In genomic region chr12:111685811-111686573, GRCh38 we compare ENCODE assay signal across 1 cellular context.
TF ChIP-seq lines count a peak whose summit lies in the region.

Gene ACAD10 (plus strand): TSS chr12:111686053. CDS start chr12:111692710, 6,657 bp downstream.
Gene BRAP (minus strand): TSS chr12:111685956. CDS start chr12:111685792, 164 bp downstream.

TF ChIP-seq in K562, 482 proteins besides CTCF, POLR2A, EP300 and RAD21 (continued from another document and continues in another):
- 0 out of 2 replicates have a peak, but pooled peaks have one; percentile 18 for TF ChIP-seq SMAD3 (CRISPR knock-in tag; conservative IDR thresholded peaks at IDR 0.05)
- no peak for TF ChIP-seq HDAC3 (IDR thresholded peaks at IDR 0.05; ENCODE audit: borderline replicate concordance, partially characterized antibody)
- no peak for TF ChIP-seq ZNF253 (CRISPR knock-in tag; conservative IDR thresholded peaks at IDR 0.05)
- TF ChIP-seq ZNF143 (CRISPR knock-in tag; IDR thresholded peaks at IDR 0.05): 0 out of 2 replicates have a peak, but pooled peaks have one; percentile 25
- no peak for TF ChIP-seq ZNF311 (CRISPR knock-in tag; IDR thresholded peaks at IDR 0.05)
- peak; percentile 79 for TF ChIP-seq ZFX (CRISPR knock-in tag; IDR thresholded peaks at IDR 0.05)
- TF ChIP-seq CEBPG (CRISPR knock-in tag; IDR thresholded peaks at IDR 0.05): peak; percentile 42; the same call in 1 of the 2 replicates
- no peak for TF ChIP-seq CEBPG (tag; conservative IDR thresholded peaks at IDR 0.05 in 1 of 2, IDR thresholded peaks at IDR 0.05 in 1 of 2)
- TF ChIP-seq DNMT1 (IDR thresholded peaks at IDR 0.05): no peak
- peak; percentile 58; the same call in 1 of the 2 replicates for TF ChIP-seq CTBP1 (IDR thresholded peaks at IDR 0.05; ENCODE audit: borderline replicate concordance)
- peak; percentile 76; the same call in 1 of the 2 replicates for TF ChIP-seq ZNF197 (CRISPR knock-in tag; IDR thresholded peaks at IDR 0.05; ENCODE audit: low read depth)
- TF ChIP-seq HNRNPK (IDR thresholded peaks at IDR 0.05; ENCODE audit: low read depth, low read length, poor library complexity, severe bottlenecking): no peak
- TF ChIP-seq SMARCC2 (IDR thresholded peaks at IDR 0.05; ENCODE audit: low read depth): 0 out of 2 replicates have a peak, but pooled peaks have one; percentile 49
- no peak for TF ChIP-seq HMG20A (CRISPR knock-in tag; conservative IDR thresholded peaks at IDR 0.05)
- no peak for TF ChIP-seq ZNF584 (CRISPR knock-in tag; IDR thresholded peaks at IDR 0.05; ENCODE audit: low read depth)
- TF ChIP-seq ZBED1 (IDR thresholded peaks at IDR 0.05): no peak; the same call in 1 of the 2 replicates
- no peak for TF ChIP-seq MLX (CRISPR knock-in tag; conservative IDR thresholded peaks at IDR 0.05)
- TF ChIP-seq FOXM1 (IDR thresholded peaks at IDR 0.05; ENCODE audit: low read depth): 0 out of 2 replicates have a peak, but pooled peaks have one; percentile 59
- TF ChIP-seq FOXM1 (CRISPR knock-in tag; IDR thresholded peaks at IDR 0.05; ENCODE audit: low read depth): 0 out of 2 replicates have a peak, but pooled peaks have one; percentile 25
- TF ChIP-seq POLR2AphosphoS2 (IDR thresholded peaks at IDR 0.05; ENCODE audit: low read length): peak; percentile 67; the same call in 1 of the 2 replicates
- peak; percentile 81; the same call in 1 of the 2 replicates for TF ChIP-seq SP1 (CRISPR knock-in tag; IDR thresholded peaks at IDR 0.05)
- peak; percentile 36; the same call in 1 of the 2 replicates for TF ChIP-seq MAX (CRISPR knock-in tag; IDR thresholded peaks at IDR 0.05)
- TF ChIP-seq E2F5 (CRISPR knock-in tag; IDR thresholded peaks at IDR 0.05): no peak; the same call in 1 of the 2 replicates
- no peak; the same call in none of the 2 replicates for TF ChIP-seq TARDBP (IDR thresholded peaks at IDR 0.05)
- no peak for TF ChIP-seq ZKSCAN8 (CRISPR knock-in tag; IDR thresholded peaks at IDR 0.05)
- TF ChIP-seq NRF1 (conservative IDR thresholded peaks at IDR 0.05 in 1 of 2, IDR thresholded peaks at IDR 0.05 in 1 of 2): peak; percentile 92 to 94
- no peak for TF ChIP-seq PATZ1 (CRISPR knock-in tag; IDR thresholded peaks at IDR 0.05; ENCODE audit: borderline replicate concordance)
- TF ChIP-seq MYC (IDR thresholded peaks at IDR 0.05; ENCODE audit: low read depth, low read length): peak; percentile 82
- TF ChIP-seq MYC (CRISPR knock-in tag; IDR thresholded peaks at IDR 0.05; ENCODE audit: borderline replicate concordance, low read depth): no peak
- TF ChIP-seq DMBX1 (CRISPR knock-in tag; IDR thresholded peaks at IDR 0.05; ENCODE audit: borderline replicate concordance): 0 out of 2 replicates have a peak, but pooled peaks have one; percentile 54
- TF ChIP-seq KLF16 (IDR thresholded peaks at IDR 0.05): no peak
- TF ChIP-seq HDAC1 (IDR thresholded peaks at IDR 0.05): peak in 1 of 2 experiments; percentile 85; a peak in 2 of 4 replicates
- TF ChIP-seq ZNF395 (CRISPR knock-in tag; IDR thresholded peaks at IDR 0.05): no peak
- TF ChIP-seq E2F3 (CRISPR knock-in tag; IDR thresholded peaks at IDR 0.05): no peak
- TF ChIP-seq ELF1 (tag; IDR thresholded peaks at IDR 0.05): peak; percentile 99
- TF ChIP-seq HINFP (tag; conservative IDR thresholded peaks at IDR 0.05; ENCODE audit: low read depth): no peak
- TF ChIP-seq ZZZ3 (IDR thresholded peaks at IDR 0.05): no peak
- peak; percentile 96 for TF ChIP-seq SUPT5H (IDR thresholded peaks at IDR 0.05)
- TF ChIP-seq ZSCAN32 (CRISPR knock-in tag; IDR thresholded peaks at IDR 0.05): peak; percentile 47; the same call in 1 of the 2 replicates
- TF ChIP-seq SETDB1 (IDR thresholded peaks at IDR 0.05; ENCODE audit: low read length): no peak
- TF ChIP-seq XRCC3 (IDR thresholded peaks at IDR 0.05): no peak
- no peak for TF ChIP-seq ZNF408 (CRISPR knock-in tag; IDR thresholded peaks at IDR 0.05; ENCODE audit: low read depth)
- no peak for TF ChIP-seq MEF2A (IDR thresholded peaks at IDR 0.05; ENCODE audit: control insufficient read depth, low read depth, low read length)
- TF ChIP-seq CXXC5 (CRISPR knock-in tag; IDR thresholded peaks at IDR 0.05): peak; percentile 92
- peak in 1 of 2 experiments; percentile 31; a peak in 1 of 4 replicates for TF ChIP-seq MLLT1 (IDR thresholded peaks at IDR 0.05)
- no peak for TF ChIP-seq ARID3A (IDR thresholded peaks at IDR 0.05; ENCODE audit: borderline replicate concordance, low read depth, low read length)
- peak; percentile 100 for TF ChIP-seq ADNP (tag; IDR thresholded peaks at IDR 0.05)
- no peak for TF ChIP-seq ZNF347 (CRISPR knock-in tag; IDR thresholded peaks at IDR 0.05; ENCODE audit: low read depth)
- TF ChIP-seq ZMIZ1 (IDR thresholded peaks at IDR 0.05; ENCODE audit: low read depth in 2 of 2, low read length in 2 of 2): no peak
- no peak for TF ChIP-seq PCBP2 (IDR thresholded peaks at IDR 0.05; ENCODE audit: low read depth, low read length, poor library complexity, severe bottlenecking)
- TF ChIP-seq ZNF449 (CRISPR knock-in tag; IDR thresholded peaks at IDR 0.05): no peak
- TF ChIP-seq MEIS2 (IDR thresholded peaks at IDR 0.05; ENCODE audit: partially characterized antibody): peak; percentile 66
- no peak for TF ChIP-seq PREB (CRISPR knock-in tag; IDR thresholded peaks at IDR 0.05)
- TF ChIP-seq GABPA (tag; conservative IDR thresholded peaks at IDR 0.05; ENCODE audit: low read depth): peak; percentile 94
